9 cellular contexts compared by ENCODE assay signal in genomic region chr1:6025269-6026094, GRCh38. TPM values are rescaled to one million over a fixed set of nuclear protein-coding genes. Genes with fewer than 3 reads are reported as not detected.
A peak's percentile ranks its signal among the peaks of the same experiment; 100 is the strongest.
DNase-seq lines count a peak whose midpoint lies in the region; ATAC-seq and TF ChIP-seq lines count a peak whose summit lies in the region.
"Had no signal": no experiment of that assay in that cellular context is flagged by ENCODE, and none has a peak within 500 bp of the region (broad histone marks: within the 10 kb centered on the region; RNA-seq: fewer than 3 reads in every experiment).

No MANE protein-coding gene starts in this region.

- CTCF ChIA-PET in Calu3 (lab: Charles Lee): interaction anchor here (0.6 kb wide), 1 partner anchor 271 kb away, joined by 4 read pairs; no protein-coding TSS in a partner anchor
- CTCF ChIA-PET in mammary epithelial cell (lab: Charles Lee; ENCODE audit: low non-redundant PET): no interaction called here

- H3K79me2 ChIP-seq in mammary epithelial cell (ENCODE audit: insufficient read depth, low read length): no peaks in the 10 kb centered on the region

- H2AFZ ChIP-seq in mammary epithelial cell (ENCODE audit: low read depth, low read length): peak overlapping the region; percentile 80

- H3K36me3 ChIP-seq in mammary epithelial cell (ENCODE audit: insufficient read depth, low read length): no peaks in the 10 kb centered on the region
- no peaks in the 10 kb centered on the region for H3K36me3 ChIP-seq in brain microvascular endothelial cell (replicated peaks)
- H3K36me3 ChIP-seq: pancreas had no signal

- no TSS peak for BruUV-seq in Calu3 (replicated peaks; lab: Mats Ljungman, UMichigan)
- BruUV-seq in mammary epithelial cell (replicated peaks; lab: Mats Ljungman, UMichigan): no TSS peak

- WGBS in mammary epithelial cell (ENCODE audit: low coverage, missing lambda C conversion rate): 2% methylated on average over 11 of the region's 29 CpGs

- H4K20me1 ChIP-seq in mammary epithelial cell (ENCODE audit: insufficient read depth, low read length): no peaks in the 10 kb centered on the region

- in situ Hi-C loops in mammary epithelial cell (cut with MboI; ENCODE audit: low sequenced_read_pairs in 2 of 2) (no loop called here), brain microvascular endothelial cell (cut with HindIII; ENCODE audit: low pct_ligation_motif_present, low sequenced_read_pairs) (no loop called here)

- dilution Hi-C loops in mammary epithelial cell (cut with HindIII; ENCODE audit: low sequenced_read_pairs): no loop called here

- H3K36me3 Mint-ChIP-seq in Calu3 (ENCODE audit: insufficient read depth, unreplicated experiment): no peaks in the 10 kb centered on the region

- peaks cover 25% of the 10 kb centered on the region for H3K4me1 ChIP-seq in mammary epithelial cell (ENCODE audit: insufficient read depth, low read length)
- H3K4me1 ChIP-seq: pancreas had no signal

- H3K27ac Mint-ChIP-seq in Calu3 (ENCODE audit: unreplicated experiment): no peak overlapping the region

- DNase-seq in Calu3 (no peak), LoVo (ENCODE audit: low spot score) (peak; percentile 55), mammary epithelial cell (peak; percentile 83), omental fat pad (ENCODE audit: low spot score) (no peak), GDM1 (lab: John Stamatoyannopoulos, UW) (no peak), brain microvascular endothelial cell (no peak), islet precursor cell (no peak), NOMO-1 treated with DMSO at 0.1 percent for 48 hours (lab: John Stamatoyannopoulos, UW; ENCODE audit: unreplicated experiment) (no peak)

- no peaks in the 10 kb centered on the region for H3K9me3 ChIP-seq in mammary epithelial cell (replicated peaks; ENCODE audit: insufficient read depth, low read length)
- H3K9me3 ChIP-seq: pancreas had no signal

- peak overlapping the region; percentile 3 for H3K4me3 Mint-ChIP-seq in Calu3 (ENCODE audit: low read depth, unreplicated experiment)

- H3K27me3 ChIP-seq in mammary epithelial cell (ENCODE audit: insufficient read depth, low read length) (no peaks in the 10 kb centered on the region), brain microvascular endothelial cell (replicated peaks) (peaks cover 27% of the 10 kb centered on the region)
- H3K27me3 ChIP-seq: pancreas had no signal

- no peak for TF ChIP-seq CTCF in Calu3 (IDR thresholded peaks at IDR 0.05; ENCODE audit: unreplicated experiment)
- TF ChIP-seq CTCF in mammary epithelial cell (conservative IDR thresholded peaks at IDR 0.05 in 1 of 2, IDR thresholded peaks at IDR 0.05 in 1 of 2; ENCODE audit: extremely low read depth in 1 of 2, insufficient read depth in 1 of 2, low read depth in 1 of 2, low read length in 2 of 2): no peak
- TF ChIP-seq CTCF in omental fat pad (IDR thresholded peaks at IDR 0.05): no peak
- TF ChIP-seq CTCF in brain microvascular endothelial cell (IDR thresholded peaks at IDR 0.05; ENCODE audit: low read depth, low read length, missing control alignments): no peak

- peak; percentile 87 for ATAC-seq in omental fat pad (ENCODE audit: low FRiP score)

- H3K27ac ChIP-seq in mammary epithelial cell (ENCODE audit: insufficient read depth, low read depth, low read length) (peak overlapping the region; percentile 75), brain microvascular endothelial cell (no peak overlapping the region)

- H3K4me1 Mint-ChIP-seq in Calu3 (ENCODE audit: low read depth, unreplicated experiment): no peaks in the 10 kb centered on the region

- peak overlapping the region; percentile 100 for H3K4me2 ChIP-seq in mammary epithelial cell (ENCODE audit: insufficient read depth, low read depth, low read length)

- no peaks in the 10 kb centered on the region for H3K9me3 Mint-ChIP-seq in Calu3 (ENCODE audit: low read depth, unreplicated experiment)

- peak overlapping the region; percentile 39 to 56 (median 53) for H3K4me3 ChIP-seq in mammary epithelial cell (replicated peaks in 1 of 3; ENCODE audit: insufficient read depth in 1 of 3, low read depth in 2 of 3, low read length in 3 of 3)
- H3K4me3 ChIP-seq in brain microvascular endothelial cell (ENCODE audit: low read depth, low read length): no peak overlapping the region

- H3K27me3 Mint-ChIP-seq in Calu3 (ENCODE audit: unreplicated experiment): peaks cover 6% of the 10 kb centered on the region

- intact Hi-C loops in Calu3 (cut with micrococcal nuclease; ENCODE audit: unreplicated experiment) (no loop called here), mammary epithelial cell (cut with micrococcal nuclease) (no loop called here)

- H3K9ac ChIP-seq in mammary epithelial cell (ENCODE audit: insufficient read depth, low read length): peak overlapping the region; percentile 76

RNA-seq across cellular contexts. Expression of gene KCNAB2, which starts 20.2 kb away (rescaled TPM):
- total RNA-seq in Calu3 (2022): 3.6 and 4.7 TPM in 2 replicates
- 1 to 10 TPM; 4.8 to 7.4 TPM for total RNA-seq in mammary epithelial cell
- polyA plus RNA-seq in mammary epithelial cell: 4.8 TPM
- polyA minus RNA-seq in mammary epithelial cell: 14.3 TPM
- total RNA-seq in omental fat pad: 10 to 100 TPM in 3 of 4 donors, 1 to 10 TPM in 1; 9.9 to 42.2 (median 17.0) TPM

RNA-seq across cellular contexts. Expression of gene NPHP4, which starts 33.3 kb away (rescaled TPM):
- total RNA-seq in Calu3 (2022): 11.1 and 11.5 TPM in 2 replicates
- total RNA-seq in mammary epithelial cell: 10 to 100 TPM in 1 of 2 donors, 1 to 10 TPM in 1; 8.2 to 18.4 TPM
- 8.2 TPM for polyA plus RNA-seq in mammary epithelial cell
- polyA minus RNA-seq in mammary epithelial cell: 19.7 TPM
- total RNA-seq in omental fat pad: 10 to 100 TPM; 13.7 to 29.3 (median 18.6) TPM

Comparison
In these comparisons a context has a peak if more than half of its experiments do, and no peak if none do; other contexts are left out.
1. DNase-seq: peak in LoVo (single experiment) and mammary epithelial cell (single experiment); none in Calu3 (single experiment), omental fat pad (single experiment), GDM1 (single experiment), brain microvascular endothelial cell (single experiment), islet precursor cell (single experiment) and NOMO-1 treated with DMSO at 0.1 percent for 48 hours (single experiment).